21 cellular contexts compared by ENCODE assay signal in the genomic region with DNA sequence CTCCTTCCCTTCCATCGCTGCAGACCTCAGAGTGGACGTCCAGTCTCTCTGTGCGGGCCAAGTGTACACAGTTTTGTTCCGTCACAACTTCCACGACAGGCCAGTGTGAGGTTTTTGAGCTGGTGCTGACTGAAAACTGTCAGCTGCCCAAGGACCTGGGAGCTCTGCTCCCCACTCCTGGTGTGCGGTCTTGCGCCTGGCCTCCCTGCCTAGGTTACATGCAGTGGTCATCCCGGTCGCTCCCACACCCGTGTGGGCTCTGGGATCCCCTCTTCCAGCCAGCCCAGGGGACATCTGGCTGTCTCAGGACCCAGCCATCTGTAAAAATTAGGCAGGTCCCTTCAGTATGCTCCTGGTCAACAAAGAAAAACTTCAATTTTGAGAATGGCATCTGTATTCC.
"Had no signal": no experiment of that assay in that cellular context is flagged by ENCODE, and none has a peak within 500 bp of the region (broad histone marks: within the 10 kb centered on the region; RNA-seq: fewer than 3 reads in every experiment).

No MANE protein-coding gene starts in this region.

- H3K4me3 Mint-ChIP-seq: activated naive CD4-positive, alpha-beta T cell treated with anti-CD3 and anti-CD28 coated beads, Interleukin-2, amount 10 ng/mL, durations not matched to agents 7 days and 5 days; immature natural killer cell; natural killer cell treated with Interleukin-12 subunit alpha and Interleukin-12 subunit beta and Interleukin-15 and Interleukin-18, amount 100 ng/mL, for 72 hours had no signal

- DNase-seq: activated CD4-positive, alpha-beta T cell treated with anti-CD3 and anti-CD28 coated beads for 1 hour; activated CD8-positive, alpha-beta memory T cell treated with anti-CD3 and anti-CD28 coated beads for 24 hours; activated effector memory CD4-positive, alpha-beta T cell treated with anti-CD3 and anti-CD28 coated beads, Interleukin-2, amount 50 U/mL, for 16 hours; activated naive CD4-positive, alpha-beta T cell treated with anti-CD3 and anti-CD28 coated beads, Interleukin-2, amount 10 ng/mL, durations not matched to agents 7 days and 5 days; amniotic stem cell; caudate nucleus; hypothalamus; immature natural killer cell; lower lobe of right lung; mesendoderm; stimulated activated CD4-positive, alpha-beta T cell treated with anti-CD3 and anti-CD28 coated beads, Interleukin-2, amount 100 ng/mL, for 48 hours; stimulated activated naive CD8-positive, alpha-beta T cell treated with anti-CD3 and anti-CD28 coated beads, Interleukin-15, Interleukin-2, amounts not matched to agents 100 U/mL and 50 U/mL, for 24 hours; T-helper 2 cell; testis; upper lobe of left lung had no signal

- H3K4me1 Mint-ChIP-seq: immature natural killer cell had no signal

- ATAC-seq: gastroesophageal sphincter; left lobe of liver; lower lobe of right lung; natural killer cell treated with Interleukin-12 subunit alpha and Interleukin-12 subunit beta and Interleukin-15 and Interleukin-18, amount 100 ng/mL, for 72 hours; right lobe of liver had no signal

- H3K27ac ChIP-seq: lower lobe of right lung, right lobe of liver, testis, upper lobe of left lung had no signal

- H3K9me3 Mint-ChIP-seq: immature natural killer cell; natural killer cell treated with Interleukin-12 subunit alpha and Interleukin-12 subunit beta and Interleukin-15 and Interleukin-18, amount 100 ng/mL, for 72 hours had no signal

- H3K4me3 ChIP-seq: gastroesophageal sphincter, lower lobe of right lung, right lobe of liver, testis, upper lobe of left lung had no signal

- H3K36me3 ChIP-seq: gastroesophageal sphincter, lower lobe of right lung, right lobe of liver, upper lobe of left lung had no signal

- H3K4me1 ChIP-seq: right lobe of liver had no signal

- H3K36me3 Mint-ChIP-seq: activated naive CD4-positive, alpha-beta T cell treated with anti-CD3 and anti-CD28 coated beads, Interleukin-2, amount 10 ng/mL, durations not matched to agents 7 days and 5 days; immature natural killer cell; natural killer cell treated with Interleukin-12 subunit alpha and Interleukin-12 subunit beta and Interleukin-15 and Interleukin-18, amount 100 ng/mL, for 72 hours had no signal

- H3K9me3 ChIP-seq: gastroesophageal sphincter, lower lobe of right lung, right lobe of liver, testis, upper lobe of left lung had no signal

- H3K27me3 ChIP-seq: gastroesophageal sphincter, right lobe of liver, testis, upper lobe of left lung had no signal

- FAIRE-seq: endothelial cell of umbilical vein had no signal

- H3K27me3 Mint-ChIP-seq: activated naive CD4-positive, alpha-beta T cell treated with anti-CD3 and anti-CD28 coated beads, Interleukin-2, amount 10 ng/mL, durations not matched to agents 7 days and 5 days; progenitor cell of endocrine pancreas had no signal

- H3K27ac Mint-ChIP-seq: activated naive CD4-positive, alpha-beta T cell treated with anti-CD3 and anti-CD28 coated beads, Interleukin-2, amount 10 ng/mL, durations not matched to agents 7 days and 5 days; natural killer cell treated with Interleukin-12 subunit alpha and Interleukin-12 subunit beta and Interleukin-15 and Interleukin-18, amount 100 ng/mL, for 72 hours; progenitor cell of endocrine pancreas had no signal
